In the genomic region with DNA sequence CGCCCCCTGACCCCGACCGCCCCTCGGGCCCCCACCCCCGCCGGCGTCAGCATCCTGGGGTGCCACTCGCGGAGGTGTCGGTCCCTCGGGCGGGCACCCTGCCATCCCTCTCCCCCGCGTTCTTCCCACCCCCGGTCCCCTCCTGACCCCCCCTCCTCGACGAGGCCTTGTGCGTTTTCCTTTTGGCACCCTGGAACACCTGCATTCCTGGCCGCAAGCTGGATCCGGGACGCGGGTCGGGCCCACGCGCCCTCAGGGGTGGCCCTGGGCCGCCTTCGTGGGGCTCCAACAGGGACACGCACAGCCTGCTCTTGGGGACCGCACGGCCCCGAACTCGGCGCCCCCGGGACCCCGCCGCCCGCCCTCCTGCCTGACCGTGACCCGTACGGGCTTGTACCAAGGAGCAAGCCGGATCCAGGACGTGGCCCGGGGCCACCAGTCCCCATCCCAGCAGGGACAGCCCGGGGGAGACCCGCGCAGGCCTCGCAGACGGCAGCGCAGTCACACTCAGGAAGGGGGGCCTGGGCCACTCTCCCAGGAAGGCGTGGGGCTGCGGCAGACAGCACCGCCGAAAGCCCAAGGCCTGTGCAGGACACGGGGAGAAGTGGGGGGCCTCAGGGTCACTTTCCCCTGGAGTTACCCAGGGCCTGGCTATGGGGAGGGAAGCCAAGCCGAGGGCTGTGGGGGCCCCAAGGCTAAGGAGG, we compare ENCODE assay signal across 9 cellular contexts. TPM values are rescaled to one million over a fixed set of nuclear protein-coding genes. Genes with fewer than 3 reads are reported as not detected.
DNase-seq lines count a peak whose midpoint lies in the region; ATAC-seq and TF ChIP-seq lines count a peak whose summit lies in the region.
"Had no signal": no experiment of that assay in that cellular context is flagged by ENCODE, and none has a peak within 500 bp of the region (broad histone marks: within the 10 kb centered on the region; RNA-seq: fewer than 3 reads in every experiment).

No MANE protein-coding gene starts in this region.

- no peaks in the 10 kb centered on the region for H3K9me3 Mint-ChIP-seq in activated CD4-positive, alpha-beta T cell treated with anti-CD3 and anti-CD28 coated beads for 36 hours (ENCODE audit: low read depth)
- H3K9me3 Mint-ChIP-seq: activated naive CD4-positive, alpha-beta T cell treated with anti-CD3 and anti-CD28 coated beads, Interleukin-2, amount 50 U/mL, for 72 hours had no signal

- H3K36me3 Mint-ChIP-seq in activated CD4-positive, alpha-beta T cell treated with anti-CD3 and anti-CD28 coated beads for 36 hours (ENCODE audit: low read depth): peaks cover 13% of the 10 kb centered on the region
- H3K36me3 Mint-ChIP-seq: activated naive CD4-positive, alpha-beta T cell treated with anti-CD3 and anti-CD28 coated beads, Interleukin-2, amount 50 U/mL, for 72 hours had no signal

- H3K4me1 ChIP-seq in adipocyte (ENCODE audit: control insufficient read depth, insufficient read depth, low read length) (peaks cover 18% of the 10 kb centered on the region), suprapubic skin (peaks cover 23% of the 10 kb centered on the region)

- H3K36me3 ChIP-seq in adipocyte (ENCODE audit: control insufficient read depth, insufficient read depth, low read length, severe bottlenecking) (no peaks in the 10 kb centered on the region), suprapubic skin (no peaks in the 10 kb centered on the region)

- peak overlapping the region; percentile 57 for H3K4me3 Mint-ChIP-seq in activated CD4-positive, alpha-beta T cell treated with anti-CD3 and anti-CD28 coated beads for 36 hours

- H3K27me3 ChIP-seq in adipocyte (replicated peaks; ENCODE audit: control insufficient read depth, insufficient read depth, low read length): peaks cover 7% of the 10 kb centered on the region
- H3K27me3 ChIP-seq in suprapubic skin: no peaks in the 10 kb centered on the region

- no peak for TF ChIP-seq CTCF in suprapubic skin (IDR thresholded peaks at IDR 0.05)
- no peak for TF ChIP-seq CTCF in GM10266 (IDR thresholded peaks at IDR 0.05; ENCODE audit: control insufficient read depth, insufficient read depth, low read depth, missing control alignments)

- H3K27ac ChIP-seq in suprapubic skin: peak overlapping the region; percentile 49

- H3K27ac Mint-ChIP-seq in activated CD4-positive, alpha-beta T cell treated with anti-CD3 and anti-CD28 coated beads for 36 hours: peak overlapping the region; percentile 42

- TF ChIP-seq EP300 in suprapubic skin (IDR thresholded peaks at IDR 0.05): no peak

- no peaks in the 10 kb centered on the region for H3K27me3 Mint-ChIP-seq in activated CD4-positive, alpha-beta T cell treated with anti-CD3 and anti-CD28 coated beads for 36 hours

- POLR2A ChIA-PET in activated CD4-positive, alpha-beta T cell treated with anti-CD3 and anti-CD28 coated beads for 36 hours (lab: Charles Lee): interaction anchor here (1.2 kb wide), 1 partner anchor 276 kb away, joined by 3 read pairs; no protein-coding TSS in a partner anchor

- in situ Hi-C loops in KBM-7 (cut with MboI; ENCODE audit: low pct_unique_long_range_greater_than_20kb, low sequenced_read_pairs): no loop called here

- intact Hi-C loops in activated CD4-positive, alpha-beta T cell treated with anti-CD3 and anti-CD28 coated beads for 36 hours (cut with DNase I, micrococcal nuclease): loop anchor here (1.0 to 5.0 kb wide), 10 partner anchors 7 to 779 kb away; a partner anchor contains a TSS

- peaks cover 20% of the 10 kb centered on the region for H3K4me1 Mint-ChIP-seq in activated CD4-positive, alpha-beta T cell treated with anti-CD3 and anti-CD28 coated beads for 36 hours

- H3K4me3 ChIP-seq in adipocyte (ENCODE audit: low read length): no peak overlapping the region
- peak overlapping the region; percentile 77 for H3K4me3 ChIP-seq in suprapubic skin

- WGBS in suprapubic skin: 35% methylated on average over 4 of the region's 55 CpGs

- H3K9ac ChIP-seq in adipocyte (ENCODE audit: low read length): peak overlapping the region; percentile 61

- TF ChIP-seq POLR2A in suprapubic skin (IDR thresholded peaks at IDR 0.05): no peak

- ATAC-seq in activated CD4-positive, alpha-beta T cell treated with anti-CD3 and anti-CD28 coated beads for 36 hours: peak; percentile 11

- H3K9me3 ChIP-seq in adipocyte (ENCODE audit: control insufficient read depth, low read length): no peaks in the 10 kb centered on the region
- no peaks in the 10 kb centered on the region for H3K9me3 ChIP-seq in suprapubic skin

- CTCF ChIA-PET in activated CD4-positive, alpha-beta T cell treated with anti-CD3 and anti-CD28 coated beads for 36 hours (lab: Charles Lee): no interaction called here

- peak; percentile 38 for DNase-seq in activated CD4-positive, alpha-beta T cell treated with anti-CD3 and anti-CD28 coated beads for 36 hours
- no peak for DNase-seq in activated CD4-positive, alpha-beta T cell treated with anti-CD3 and anti-CD28 coated beads for 4 hours
- peak; percentile 14 for DNase-seq in adipocyte (ENCODE audit: low read depth)
- DNase-seq in islet precursor cell: peak; percentile 54
- DNase-seq in suprapubic skin (ENCODE audit: low spot score in 2 of 2): peak in 1 of 2 donors; percentile 79
- no peak for DNase-seq in KBM-7
- DNase-seq in GM10266 (ENCODE audit: extremely low spot score): no peak
- DNase-seq in NCI-H2029 treated with DMSO at 0.1 percent for 48 hours (lab: John Stamatoyannopoulos, UW): no peak

RNA-seq across cellular contexts. Expression of a gene that starts 0.6 kb away (rescaled TPM):
- total RNA-seq in activated CD4-positive, alpha-beta T cell treated with anti-CD3 and anti-CD28 coated beads for 36 hours: 10 to 100 TPM; 46.1 to 50.0 TPM
- 1 to 10 TPM; 7.0 to 9.8 (median 7.9) TPM for total RNA-seq in suprapubic skin

Comparison
In these comparisons a context has a peak if more than half of its experiments do, and no peak if none do; other contexts are left out.
1. DNase-seq: peak in activated CD4-positive, alpha-beta T cell treated with anti-CD3 and anti-CD28 coated beads for 36 hours (single experiment), adipocyte (single experiment) and islet precursor cell (single experiment); none in activated CD4-positive, alpha-beta T cell treated with anti-CD3 and anti-CD28 coated beads for 4 hours (0 of 2), KBM-7 (single experiment), GM10266 (single experiment) and NCI-H2029 treated with DMSO at 0.1 percent for 48 hours (single experiment).
2. RNA of a gene that starts 0.6 kb away (total RNA-seq): 46.1 to 50.0 TPM in activated CD4-positive, alpha-beta T cell treated with anti-CD3 and anti-CD28 coated beads for 36 hours; 7.0 to 9.8 TPM in suprapubic skin; every median in the first group is over 4 times any median in the second.